In genomic region chr4:112704991-112705845, GRCh38 we compare ENCODE assay signal across 8 cellular contexts.
DNase-seq lines count a peak whose midpoint lies in the region; ATAC-seq and TF ChIP-seq lines count a peak whose summit lies in the region.

No MANE protein-coding gene starts in this region.

- H3K27ac ChIP-seq in HUES64 (ENCODE audit: low read depth, low read length) = peak overlapping the region; percentile 93

- H3K9me3 Mint-ChIP-seq in nephron = no peaks in the 10 kb centered on the region

- under 1% methylated on average over 34 of the region's 43 CpGs for WGBS in HUES64

- H3K9ac ChIP-seq in HUES64 (ENCODE audit: low read depth, low read length) = peak overlapping the region; percentile 90

- H3K36me3 ChIP-seq in HUES64 (ENCODE audit: insufficient read depth, low read length) = no peaks in the 10 kb centered on the region

- H3K9me3 ChIP-seq in HUES64 (ENCODE audit: insufficient read depth, low read depth, low read length) = no peaks in the 10 kb centered on the region

- no peaks in the 10 kb centered on the region for H3K27me3 ChIP-seq in HUES64 (ENCODE audit: insufficient read depth, low read length)

- H3K4me1 Mint-ChIP-seq in nephron = peaks cover 6% of the 10 kb centered on the region

- H3K36me3 Mint-ChIP-seq in nephron (ENCODE audit: low read depth) = no peaks in the 10 kb centered on the region

- DNase-seq in AG08396 (ENCODE audit: low spot score) = peak; percentile 67
- peak; percentile 59 for DNase-seq in activated CD8-positive, alpha-beta memory T cell treated with anti-CD3 and anti-CD28 coated beads for 24 hours
- DNase-seq in fibroblast of the conjunctiva (ENCODE audit: low read depth) = peak; percentile 0
- DNase-seq in NCI-H1930 (lab: John Stamatoyannopoulos, UW) = no peak

- peak overlapping the region; percentile 84 to 90 (median 86) for H3K4me3 Mint-ChIP-seq in nephron

- H3K4me1 ChIP-seq in HUES64 (ENCODE audit: insufficient read depth, low read length) = peaks cover 37% of the 10 kb centered on the region

- H3K27me3 Mint-ChIP-seq in nephron (ENCODE audit: low read depth) = peaks cover 74% of the 10 kb centered on the region

- no peak for TF ChIP-seq CTCF in nephron (IDR thresholded peaks at IDR 0.05; ENCODE audit: unreplicated experiment in 3 of 3)

- peak overlapping the region; percentile 80 for H3K4me3 ChIP-seq in HUES64 (ENCODE audit: low read length)

- ATAC-seq in GM18511 (IDR thresholded peaks at IDR 0.05; ENCODE audit: unreplicated experiment) (peak; percentile 20), GM18498 (IDR thresholded peaks at IDR 0.05; ENCODE audit: unreplicated experiment) (no peak)

- H3K27ac Mint-ChIP-seq in nephron = no peak overlapping the region

Comparison
In these comparisons a context has a peak if more than half of its experiments do, and no peak if none do; other contexts are left out.
1. DNase-seq: peak in AG08396 (single experiment), activated CD8-positive, alpha-beta memory T cell treated with anti-CD3 and anti-CD28 coated beads for 24 hours (single experiment) and fibroblast of the conjunctiva (single experiment); none in NCI-H1930 (0 of 2).